ENCODE assay signal across 8 cellular contexts in genomic region chr20:35146922-35147574, GRCh38. TPM values are rescaled to one million over a fixed set of nuclear protein-coding genes. Genes with fewer than 3 reads are reported as not detected.
DNase-seq lines count a peak whose midpoint lies in the region; ATAC-seq and TF ChIP-seq lines count a peak whose summit lies in the region.

Gene EDEM2 (minus strand): TSS chr20:35147336. CDS start chr20:35147258, 78 bp downstream.

- H3K4me3 ChIP-seq in GM12865 (ENCODE audit: low read depth, low read length) (peak within 1 kb of the TSS; percentile 90), cardiac muscle cell (peak within 1 kb of the TSS; percentile 51), parathyroid adenoma (ENCODE audit: low read depth, low read length) (peak within 1 kb of the TSS; percentile 93), tibial artery (peak within 1 kb of the TSS; percentile 74 to 93)

- H3K4me1 Mint-ChIP-seq in activated naive CD8-positive, alpha-beta T cell treated with anti-CD3 and anti-CD28 coated beads, Interleukin-2, amount 50 U/mL, for 24 hours = peaks cover 25% of the 10 kb centered on the region

- H3K36me3 ChIP-seq in cardiac muscle cell (peaks cover 5% of the 10 kb centered on the region), parathyroid adenoma (ENCODE audit: control insufficient read depth, insufficient read depth, low read length) (no peaks in the 10 kb centered on the region), tibial artery (peaks cover 9 to 24% (median 13%) of the 10 kb centered on the region in 3 donors)

- peak; percentile 87 for ATAC-seq in HG02798 (IDR thresholded peaks at IDR 0.05; ENCODE audit: poor library complexity, unreplicated experiment)
- ATAC-seq in activated naive CD8-positive, alpha-beta T cell treated with anti-CD3 and anti-CD28 coated beads, Interleukin-2, amount 50 U/mL, for 24 hours = peak; percentile 89

- H3K27ac Mint-ChIP-seq in activated naive CD8-positive, alpha-beta T cell treated with anti-CD3 and anti-CD28 coated beads, Interleukin-2, amount 50 U/mL, for 24 hours = peak within 1 kb of the TSS; percentile 96

- TF ChIP-seq CTCF in GM12865 (IDR thresholded peaks at IDR 0.05; ENCODE audit: insufficient read depth, low read depth, low read length, missing control alignments) = no peak
- no peak for TF ChIP-seq CTCF in cardiac muscle cell (IDR thresholded peaks at IDR 0.05; ENCODE audit: low read depth, low read length)
- no peak for TF ChIP-seq CTCF in parathyroid adenoma (IDR thresholded peaks at IDR 0.05)
- TF ChIP-seq CTCF in tibial artery (IDR thresholded peaks at IDR 0.05) = peak in 1 of 2 experiments; percentile 14

- H3K4me3 Mint-ChIP-seq in activated naive CD8-positive, alpha-beta T cell treated with anti-CD3 and anti-CD28 coated beads, Interleukin-2, amount 50 U/mL, for 24 hours = peak within 1 kb of the TSS; percentile 98

- H3K4me2 ChIP-seq in parathyroid adenoma (ENCODE audit: low read length) = peak within 1 kb of the TSS; percentile 94

- H3K27ac ChIP-seq in cardiac muscle cell (peak within 1 kb of the TSS; percentile 90), parathyroid adenoma (peak within 1 kb of the TSS; percentile 69), tibial artery (peak within 1 kb of the TSS; percentile 65 to 74)

- H3K79me2 ChIP-seq in parathyroid adenoma = no peaks in the 10 kb centered on the region

- H3K9me3 ChIP-seq in cardiac muscle cell (ENCODE audit: low read depth) (no peaks in the 10 kb centered on the region), parathyroid adenoma (ENCODE audit: control insufficient read depth, low read length) (no peaks in the 10 kb centered on the region), tibial artery (no peaks in the 10 kb centered on the region)

- H3K27me3 ChIP-seq in cardiac muscle cell (no peaks in the 10 kb centered on the region), parathyroid adenoma (ENCODE audit: control insufficient read depth, insufficient read depth, low read length) (no peaks in the 10 kb centered on the region), tibial artery (no peaks in the 10 kb centered on the region)

- DNase-seq in GM12865 (ENCODE audit: low read depth) (peak; percentile 97), NCI-H1436 treated with DMSO at 0.1 percent for 48 hours (lab: John Stamatoyannopoulos, UW) (peak; percentile 70), T follicular helper cell (ENCODE audit: low read depth) (peak; percentile 89), cardiac muscle cell (ENCODE audit: low read depth in 1 of 2, low spot score in 1 of 2) (peak; percentile 95 to 97), tibial artery (peak; percentile 92 to 96)
- DNase-seq in activated naive CD8-positive, alpha-beta T cell treated with anti-CD3 and anti-CD28 coated beads, Interleukin-2, amount 50 U/mL, for 24 hours = peak; percentile 95

- intact Hi-C loops in tibial artery (cut with DNase I; ENCODE audit: low total_unique reads) = loop anchor here (10.0 kb wide), 2 partner anchors 52 to 128 kb away; partner anchors contain the start of genes MMP24OS and TRPC4AP

- H3K9me3 Mint-ChIP-seq in activated naive CD8-positive, alpha-beta T cell treated with anti-CD3 and anti-CD28 coated beads, Interleukin-2, amount 50 U/mL, for 24 hours = no peaks in the 10 kb centered on the region

- H2AFZ ChIP-seq in parathyroid adenoma = peak within 1 kb of the TSS; percentile 85

- H3K4me1 ChIP-seq in cardiac muscle cell (ENCODE audit: low read depth) = peaks cover 17% of the 10 kb centered on the region
- H3K4me1 ChIP-seq in parathyroid adenoma = peaks cover 5% of the 10 kb centered on the region
- H3K4me1 ChIP-seq in tibial artery = peaks cover 0 to 17% (median 11%) of the 10 kb centered on the region in 4 donors

- peaks cover 13% of the 10 kb centered on the region for H3K36me3 Mint-ChIP-seq in activated naive CD8-positive, alpha-beta T cell treated with anti-CD3 and anti-CD28 coated beads, Interleukin-2, amount 50 U/mL, for 24 hours (ENCODE audit: low read depth)

- peak within 1 kb of the TSS; percentile 43 for H3K9ac ChIP-seq in parathyroid adenoma

- no peaks in the 10 kb centered on the region for H3K27me3 Mint-ChIP-seq in activated naive CD8-positive, alpha-beta T cell treated with anti-CD3 and anti-CD28 coated beads, Interleukin-2, amount 50 U/mL, for 24 hours

RNA-seq across cellular contexts. Expression of gene EDEM2, which starts in this region (rescaled TPM):
- 40.1 and 42.1 TPM in 2 replicates for total RNA-seq in cardiac muscle cell
- polyA plus RNA-seq in cardiac muscle cell = 57.5 and 66.2 TPM in 2 replicates

Comparison
In these comparisons a context has a peak if more than half of its experiments do, and no peak if none do; other contexts are left out.
1. Peak in every context shown above with its lines: DNase-seq, ATAC-seq, H3K4me3 ChIP-seq and H3K27ac ChIP-seq.